Comparison of ENCODE assay signal across 17 cellular contexts in the genomic region with DNA sequence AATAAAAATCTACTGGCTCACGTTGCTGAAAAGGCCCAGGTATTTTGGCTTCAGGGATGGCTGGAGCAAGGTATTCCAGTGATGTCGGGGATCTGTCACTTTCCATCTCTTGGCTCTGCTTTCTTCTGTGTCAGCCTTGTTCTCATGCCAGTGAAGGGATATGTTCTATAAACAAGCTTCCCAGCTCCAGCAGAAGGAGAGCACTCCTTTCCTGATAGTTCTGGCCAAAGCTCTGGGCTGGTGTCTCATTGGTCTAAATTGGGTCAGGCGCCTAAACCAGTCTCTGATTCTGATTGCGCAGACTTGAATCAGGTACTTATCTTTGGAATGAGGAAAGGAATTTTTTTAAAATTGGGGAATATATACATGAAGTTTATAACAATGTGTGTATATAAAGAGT. TPM values are rescaled to one million over a fixed set of nuclear protein-coding genes. Genes with fewer than 3 reads are reported as not detected.
A peak's percentile ranks its signal among the peaks of the same experiment; 100 is the strongest.
DNase-seq lines count a peak whose midpoint lies in the region; ATAC-seq and TF ChIP-seq lines count a peak whose summit lies in the region.
"Had no signal": no experiment of that assay in that cellular context is flagged by ENCODE, and none has a peak within 500 bp of the region (broad histone marks: within the 10 kb centered on the region; RNA-seq: fewer than 3 reads in every experiment).

No MANE protein-coding gene starts in this region.

- intact Hi-C loops in PC-3 (cut with micrococcal nuclease), result no loop called here
- intact Hi-C loops in adrenal gland (cut with DNase I), result no loop called here

- H3K9me3 ChIP-seq in AG04450 (ENCODE audit: control insufficient read depth, insufficient read depth, low read length) (no peaks in the 10 kb centered on the region), PC-3 (ENCODE audit: low read length) (no peaks in the 10 kb centered on the region), muscle layer of duodenum (ENCODE audit: control insufficient read depth in 1 of 2, low read length in 2 of 2) (no peaks in the 10 kb centered on the region), adrenal gland (replicated peaks in 1 of 3) (no peaks in the 10 kb centered on the region)
- H3K9me3 ChIP-seq: A549, testis had no signal

- no peak for TF ChIP-seq POLR2A in adrenal gland (IDR thresholded peaks at IDR 0.05)

- ATAC-seq in PC-3 (no peak), HG03521 (IDR thresholded peaks at IDR 0.05; ENCODE audit: unreplicated experiment) (no peak), GM19324 (IDR thresholded peaks at IDR 0.05; ENCODE audit: low FRiP score, unreplicated experiment) (no peak), HG02870 (IDR thresholded peaks at IDR 0.05; ENCODE audit: unreplicated experiment) (no peak)
- ATAC-seq: A549, T-cell had no signal

- DNase-seq in AG04450 (ENCODE audit: low read depth, low spot score) (no peak), PC-3 (no peak), fibroblast of villous mesenchyme (ENCODE audit: low read depth) (peak; percentile 44), adrenal gland (no peak)
- DNase-seq: COR-L47; kidney; NCI-H146; NCI-H524 treated with DMSO at 0.1 percent for 48 hours; nucleus accumbens; stimulated activated CD4-positive, alpha-beta T cell treated with anti-CD3 and anti-CD28 coated beads, Interleukin-12 subunit alpha, Interleukin-12 subunit beta, amount 100 ng/mL, for 4 hours; T-cell; testis had no signal

- 82 to 92% (median 88%) methylated on average over 4 of the region's 4 CpGs for WGBS in adrenal gland, 4 donors

- H3K27ac ChIP-seq in AG04450 (ENCODE audit: low read depth, low read length), result peak overlapping the region; percentile 22
- H3K27ac ChIP-seq in PC-3 (ENCODE audit: low read length), result peak overlapping the region; percentile 87
- H3K27ac ChIP-seq in muscle layer of duodenum (ENCODE audit: low read length), result peak overlapping the region; percentile 65
- no peak overlapping the region for H3K27ac ChIP-seq in adrenal gland
- H3K27ac ChIP-seq: A549, testis had no signal

- peaks cover 61% of the 10 kb centered on the region for H3K4me1 ChIP-seq in PC-3 (ENCODE audit: insufficient read depth, low read length)
- peaks cover 17 to 35% of the 10 kb centered on the region in 2 donors for H3K4me1 ChIP-seq in muscle layer of duodenum (ENCODE audit: control insufficient read depth in 1 of 2, insufficient read depth in 2 of 2, low read length in 2 of 2)
- H3K4me1 ChIP-seq in adrenal gland (replicated peaks in 1 of 2), result peaks cover 0 to 36% of the 10 kb centered on the region in 2 donors

- POLR2A ChIA-PET in AG04450 (lab: Yijun Ruan, JAX) (no interaction called here), PC-3 (lab: Charles Lee; ENCODE audit: unreplicated experiment) (no interaction called here)

- H3K4me2 ChIP-seq in PC-3 (ENCODE audit: low read length), result no peak overlapping the region; the same call in 1 of the 2 replicates
- H3K4me2 ChIP-seq: A549 had no signal

- TF ChIP-seq CTCF in AG04450 (IDR thresholded peaks at IDR 0.05; ENCODE audit: low read depth, low read length) (no peak), PC-3 (conservative IDR thresholded peaks at IDR 0.05; ENCODE audit: low read depth, low read length) (no peak), fibroblast of villous mesenchyme (IDR thresholded peaks at IDR 0.05; ENCODE audit: insufficient read depth, low read depth, low read length) (no peak), adrenal gland (IDR thresholded peaks at IDR 0.05) (no peak)

- H3K36me3 ChIP-seq in PC-3 (ENCODE audit: low read depth, low read length) (no peaks in the 10 kb centered on the region), muscle layer of duodenum (ENCODE audit: control insufficient read depth in 1 of 2, insufficient read depth in 2 of 2, low read length in 2 of 2) (no peaks in the 10 kb centered on the region), adrenal gland (replicated peaks in 1 of 2) (no peaks in the 10 kb centered on the region)

- no TSS peak for BruUV-seq in PC-3 (replicated peaks; lab: Mats Ljungman, UMichigan)

- peaks cover 13% of the 10 kb centered on the region for H3F3A ChIP-seq in PC-3 (ENCODE audit: low read length, unreplicated experiment)

- no peak overlapping the region for H2AFZ ChIP-seq in PC-3 (ENCODE audit: low read length)

- H3K9ac ChIP-seq in PC-3 (ENCODE audit: low read length), result no peak overlapping the region

- no peaks in the 10 kb centered on the region for H4K20me1 ChIP-seq in PC-3 (ENCODE audit: low read length)

- peaks cover 37% of the 10 kb centered on the region for H3K79me2 ChIP-seq in PC-3 (ENCODE audit: low read length)

- H3K4me3 ChIP-seq in AG04450 (ENCODE audit: low read depth, low read length) (no peak overlapping the region), PC-3 (ENCODE audit: low read length) (no peak overlapping the region), fibroblast of villous mesenchyme (ENCODE audit: low read depth, low read length) (no peak overlapping the region), muscle layer of duodenum (ENCODE audit: low read depth in 1 of 2, low read length in 2 of 2) (no peak overlapping the region), adrenal gland (no peak overlapping the region)
- H3K4me3 ChIP-seq: A549, testis had no signal

- CTCF ChIA-PET in AG04450 (lab: Charles Lee), result no interaction called here
- CTCF ChIA-PET in PC-3 (lab: Charles Lee), result no interaction called here

- no peaks in the 10 kb centered on the region for H3K27me3 ChIP-seq in AG04450 (ENCODE audit: control insufficient read depth, insufficient read depth, low read length)
- no peaks in the 10 kb centered on the region for H3K27me3 ChIP-seq in PC-3 (ENCODE audit: low read length)
- no peaks in the 10 kb centered on the region for H3K27me3 ChIP-seq in muscle layer of duodenum (ENCODE audit: low read depth, low read length)
- no peaks in the 10 kb centered on the region for H3K27me3 ChIP-seq in adrenal gland
- H3K27me3 ChIP-seq: testis had no signal

- H3K9me2 ChIP-seq in PC-3 (replicated peaks; ENCODE audit: low read length), result no peaks in the 10 kb centered on the region

RNA-seq across cellular contexts. Expression of a gene that starts 5.1 kb away (rescaled TPM):
- 11.5 and 13.1 TPM in 2 replicates for polyA plus RNA-seq in AG04450 (2011; rRNA removed)
- 19.4 and 23.1 TPM in 2 replicates for polyA minus RNA-seq in AG04450 (2011; rRNA and poly(A)+ RNA removed)
- 6.4 and 13.6 TPM in 2 replicates for total RNA-seq in PC-3 (2014; rRNA removed)
- total RNA-seq in fibroblast of villous mesenchyme, result 27.6 and 27.7 TPM in 2 replicates
- 10 to 100 TPM in 1 of 8 donors, 1 to 10 TPM in 7; 7.8 to 12.3 (median 9.3) TPM for total RNA-seq in adrenal gland
- polyA plus RNA-seq in adrenal gland, result 1 to 10 TPM in 2 of 3 donors, under 1 TPM in 1; 0.84 to 5.0 (median 2.0) TPM

RNA-seq across cellular contexts. Expression of a gene that starts 37.8 kb away (rescaled TPM):
- polyA plus RNA-seq in AG04450 (2011; rRNA removed), result 20.2 and 29.2 TPM in 2 replicates
- 26.9 and 37.4 TPM in 2 replicates for polyA minus RNA-seq in AG04450 (2011; rRNA and poly(A)+ RNA removed)
- 14.6 and 15.1 TPM in 2 replicates for total RNA-seq in PC-3 (2014; rRNA removed)
- 12.9 and 23.3 TPM in 2 replicates for total RNA-seq in fibroblast of villous mesenchyme
- 10 to 100 TPM; 12.5 to 28.2 (median 21.0) TPM for total RNA-seq in adrenal gland
- polyA plus RNA-seq in adrenal gland, result 10 to 100 TPM in 1 of 3 donors, 1 to 10 TPM in 2; 5.5 to 23.4 (median 6.7) TPM

Comparison
In these comparisons a context has a peak if more than half of its experiments do, and no peak if none do; other contexts are left out.
1. H3K27ac ChIP-seq: peak in AG04450 (single experiment), PC-3 (single experiment) and muscle layer of duodenum (single experiment); none in adrenal gland (0 of 5).